Comparison of ENCODE assay signal across 8 cellular contexts in genomic region chr17:40358323-40359038, GRCh38.
A peak's percentile ranks its signal among the peaks of the same experiment; 100 is the strongest.
DNase-seq lines count a peak whose midpoint lies in the region; ATAC-seq and TF ChIP-seq lines count a peak whose summit lies in the region.

No MANE protein-coding gene starts in this region.

- peaks cover 40% of the 10 kb centered on the region for H3K4me1 ChIP-seq in BLaER1
- no peaks in the 10 kb centered on the region for H3K4me1 ChIP-seq in HEK293 (ENCODE audit: control insufficient read depth, insufficient read depth, low read length)

- H3K9me3 ChIP-seq in BLaER1 = no peaks in the 10 kb centered on the region
- no peaks in the 10 kb centered on the region for H3K9me3 ChIP-seq in HEK293 (ENCODE audit: control insufficient read depth, insufficient read depth, low read depth, low read length)

- H3K27ac ChIP-seq in BLaER1 (no peak overlapping the region), HEK293 (ENCODE audit: extremely low read depth, low read depth, low read length) (no peak overlapping the region)

- peak overlapping the region; percentile 56 for H3K4me2 ChIP-seq in BLaER1

- POLR2A ChIA-PET in HEK293 (lab: Yijun Ruan, JAX) = interaction anchor here (0.7 to 1.5 kb wide), 4 partner anchors 43 to 176 kb away, joined by 3 to 7 read pairs (median 4); partner anchors contain the start of gene TOP2A

- H4K20me1 ChIP-seq in BLaER1 = no peaks in the 10 kb centered on the region

- H3K36me3 ChIP-seq in BLaER1 = peaks cover 26% of the 10 kb centered on the region
- H3K36me3 ChIP-seq in HEK293 (ENCODE audit: control insufficient read depth in 2 of 2, insufficient read depth in 1 of 2, low read length in 2 of 2) = peaks cover 0 to 15% of the 10 kb centered on the region in 2 experiments; a peak in 1 of 3 replicates

- H3K4me3 ChIP-seq in BLaER1 (no peak overlapping the region), HEK293 (ENCODE audit: low read depth, low read length) (no peak overlapping the region)

- peaks cover 15% of the 10 kb centered on the region for H3K27me3 ChIP-seq in BLaER1

- ATAC-seq in HG03095 (IDR thresholded peaks at IDR 0.05; ENCODE audit: unreplicated experiment) = no peak

- H3K9ac ChIP-seq in BLaER1 = no peak overlapping the region

- CTCF ChIA-PET in HEK293 (lab: Yijun Ruan, JAX) = interaction anchor here (0.6 to 16.1 kb wide), 35 partner anchors 10 to 1311 kb away, joined by 3 to 453 read pairs (median 4); partner anchors contain the start of genes IGFBP4 and RARA

- DNase-seq in NCI-H526 treated with DMSO at 0.1 percent for 48 hours (lab: John Stamatoyannopoulos, UW) = peak; percentile 60
- DNase-seq in activated CD4-positive, alpha-beta T cell treated with anti-CD3 and anti-CD28 coated beads for 4 hours = peak; percentile 83 to 92
- peak; percentile 91 for DNase-seq in cerebellar cortex (ENCODE audit: low spot score)
- peak; percentile 58 for DNase-seq in kidney glomerular epithelial cell (lab: John Stamatoyannopoulos, UW)
- peak; percentile 94 to 95 for DNase-seq in stimulated activated CD4-positive, alpha-beta T cell treated with anti-CD3 and anti-CD28 coated beads, Interleukin-2, amount 100 ng/mL, for 24 hours

- TF ChIP-seq CTCF in HEK293 (tag by site-specific recombination; IDR thresholded peaks at IDR 0.05) = peak; percentile 87

TF ChIP-seq in HEK293, 187 proteins besides CTCF, POLR2A, EP300 and RAD21:
- TF ChIP-seq ZEB2 (tag by site-specific recombination; IDR thresholded peaks at IDR 0.05) (peak; percentile 74), ZNF660 (tag by site-specific recombination; IDR thresholded peaks at IDR 0.05) (peak; percentile 48; the same call in 1 of the 2 replicates), ZNF426 (tag by site-specific recombination; IDR thresholded peaks at IDR 0.05) (no peak), ZNF138 (tag by site-specific recombination; IDR thresholded peaks at IDR 0.05; ENCODE audit: borderline replicate concordance) (no peak), KLF8 (tag by site-specific recombination; IDR thresholded peaks at IDR 0.05) (peak; percentile 65; the same call in 1 of the 2 replicates), PRDM1 (tag by site-specific recombination; IDR thresholded peaks at IDR 0.05) (peak; percentile 100), ZNF623 (tag by site-specific recombination; IDR thresholded peaks at IDR 0.05) (no peak), ZNF221 (tag by site-specific recombination; IDR thresholded peaks at IDR 0.05; ENCODE audit: borderline replicate concordance) (0 out of 2 replicates have a peak, but pooled peaks have one; percentile 7), ZNF654 (tag by site-specific recombination; IDR thresholded peaks at IDR 0.05; ENCODE audit: low read depth) (peak; percentile 93), TCF7L2 (IDR thresholded peaks at IDR 0.05; ENCODE audit: borderline replicate concordance, low read depth, low read length) (no peak), ZFP69B (tag by site-specific recombination; IDR thresholded peaks at IDR 0.05) (0 out of 2 replicates have a peak, but pooled peaks have one; percentile 37), ZBTB48 (tag by site-specific recombination; IDR thresholded peaks at IDR 0.05) (0 out of 2 replicates have a peak, but pooled peaks have one; percentile 31), ZNF366 (tag by site-specific recombination; conservative IDR thresholded peaks at IDR 0.05) (peak; percentile 100), ZNF639 (tag by site-specific recombination; IDR thresholded peaks at IDR 0.05) (peak; percentile 85), ZNF2 (tag by site-specific recombination; IDR thresholded peaks at IDR 0.05) (peak; percentile 45; the same call in 1 of the 2 replicates), YY2 (tag by site-specific recombination; IDR thresholded peaks at IDR 0.05) (no peak), ZBTB20 (tag by site-specific recombination; IDR thresholded peaks at IDR 0.05) (no peak), GLIS1 (tag by site-specific recombination; IDR thresholded peaks at IDR 0.05) (peak; percentile 63), ZBTB17 (tag by site-specific recombination; IDR thresholded peaks at IDR 0.05) (peak; percentile 84), GLIS2 (tag by site-specific recombination; IDR thresholded peaks at IDR 0.05) (peak; percentile 61; the same call in 1 of the 2 replicates), ZNF600 (tag by site-specific recombination; IDR thresholded peaks at IDR 0.05) (peak; percentile 99), ZNF155 (tag by site-specific recombination; IDR thresholded peaks at IDR 0.05) (no peak)
- TF ChIP-seq, protein P1, sequence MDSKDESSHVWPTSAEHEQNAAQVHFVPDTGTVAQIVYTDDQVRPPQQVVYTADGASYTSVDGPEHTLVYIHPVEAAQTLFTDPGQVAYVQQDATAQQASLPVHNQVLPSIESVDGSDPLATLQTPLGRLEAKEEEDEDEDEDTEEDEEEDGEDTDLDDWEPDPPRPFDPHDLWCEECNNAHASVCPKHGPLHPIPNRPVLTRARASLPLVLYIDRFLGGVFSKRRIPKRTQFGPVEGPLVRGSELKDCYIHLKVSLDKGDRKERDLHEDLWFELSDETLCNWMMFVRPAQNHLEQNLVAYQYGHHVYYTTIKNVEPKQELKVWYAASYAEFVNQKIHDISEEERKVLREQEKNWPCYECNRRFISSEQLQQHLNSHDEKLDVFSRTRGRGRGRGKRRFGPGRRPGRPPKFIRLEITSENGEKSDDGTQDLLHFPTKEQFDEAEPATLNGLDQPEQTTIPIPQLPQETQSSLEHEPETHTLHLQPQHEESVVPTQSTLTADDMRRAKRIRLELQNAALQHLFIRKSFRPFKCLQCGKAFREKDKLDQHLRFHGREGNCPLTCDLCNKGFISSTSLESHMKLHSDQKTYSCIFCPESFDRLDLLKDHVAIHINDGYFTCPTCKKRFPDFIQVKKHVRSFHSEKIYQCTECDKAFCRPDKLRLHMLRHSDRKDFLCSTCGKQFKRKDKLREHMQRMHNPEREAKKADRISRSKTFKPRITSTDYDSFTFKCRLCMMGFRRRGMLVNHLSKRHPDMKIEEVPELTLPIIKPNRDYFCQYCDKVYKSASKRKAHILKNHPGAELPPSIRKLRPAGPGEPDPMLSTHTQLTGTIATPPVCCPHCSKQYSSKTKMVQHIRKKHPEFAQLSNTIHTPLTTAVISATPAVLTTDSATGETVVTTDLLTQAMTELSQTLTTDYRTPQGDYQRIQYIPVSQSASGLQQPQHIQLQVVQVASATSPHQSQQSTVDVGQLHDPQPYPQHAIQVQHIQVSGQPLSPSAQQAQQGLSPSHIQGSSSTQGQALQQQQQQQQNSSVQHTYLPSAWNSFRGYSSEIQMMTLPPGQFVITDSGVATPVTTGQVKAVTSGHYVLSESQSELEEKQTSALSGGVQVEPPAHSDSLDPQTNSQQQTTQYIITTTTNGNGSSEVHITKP (tag by site-specific recombination; IDR thresholded peaks at IDR 0.05) = peak; percentile 15; the same call in 1 of the 2 replicates
- TF ChIP-seq, protein P2, sequence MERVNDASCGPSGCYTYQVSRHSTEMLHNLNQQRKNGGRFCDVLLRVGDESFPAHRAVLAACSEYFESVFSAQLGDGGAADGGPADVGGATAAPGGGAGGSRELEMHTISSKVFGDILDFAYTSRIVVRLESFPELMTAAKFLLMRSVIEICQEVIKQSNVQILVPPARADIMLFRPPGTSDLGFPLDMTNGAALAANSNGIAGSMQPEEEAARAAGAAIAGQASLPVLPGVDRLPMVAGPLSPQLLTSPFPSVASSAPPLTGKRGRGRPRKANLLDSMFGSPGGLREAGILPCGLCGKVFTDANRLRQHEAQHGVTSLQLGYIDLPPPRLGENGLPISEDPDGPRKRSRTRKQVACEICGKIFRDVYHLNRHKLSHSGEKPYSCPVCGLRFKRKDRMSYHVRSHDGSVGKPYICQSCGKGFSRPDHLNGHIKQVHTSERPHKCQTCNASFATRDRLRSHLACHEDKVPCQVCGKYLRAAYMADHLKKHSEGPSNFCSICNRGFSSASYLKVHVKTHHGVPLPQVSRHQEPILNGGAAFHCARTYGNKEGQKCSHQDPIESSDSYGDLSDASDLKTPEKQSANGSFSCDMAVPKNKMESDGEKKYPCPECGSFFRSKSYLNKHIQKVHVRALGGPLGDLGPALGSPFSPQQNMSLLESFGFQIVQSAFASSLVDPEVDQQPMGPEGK (tag by site-specific recombination; IDR thresholded peaks at IDR 0.05) = peak; percentile 83
